21 cellular contexts compared by ENCODE assay signal in the genomic region with DNA sequence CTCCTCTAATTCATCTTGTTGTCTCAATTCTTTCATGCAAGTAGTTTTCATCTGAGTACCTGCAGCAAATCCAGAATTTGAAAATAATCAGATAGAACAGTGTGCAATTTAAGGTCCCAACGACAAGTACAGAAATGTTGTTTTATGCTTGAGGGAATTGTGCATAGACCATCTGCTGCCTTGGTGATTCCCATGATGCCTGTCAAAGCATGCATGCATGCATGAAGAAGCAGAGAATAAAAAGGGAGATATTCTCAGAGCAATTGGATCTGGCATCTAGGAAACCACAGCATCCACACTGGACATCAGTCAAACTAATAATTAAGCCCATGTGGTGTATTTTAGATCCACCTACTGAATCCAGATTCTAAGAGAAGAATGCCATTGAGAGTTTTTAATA.
"Had no signal": no experiment of that assay in that cellular context is flagged by ENCODE, and none has a peak within 500 bp of the region (broad histone marks: within the 10 kb centered on the region; RNA-seq: fewer than 3 reads in every experiment).

No MANE protein-coding gene starts in this region.

- H3K27me3 Mint-ChIP-seq: activated B cell treated with CpG ODN at 0.5 μM for 24 hours; activated CD4-positive, alpha-beta T cell treated with anti-CD3 and anti-CD28 coated beads, Interleukin-2, amount 10 ng/mL, durations not matched to agents 24 days and 14 days; activated naive CD8-positive, alpha-beta T cell; memory B cell; naive thymus-derived CD8-positive, alpha-beta T cell had no signal

- H3K9me3 ChIP-seq: gastrocnemius medialis, heart right ventricle, mucosa of descending colon, sigmoid colon, spleen, stomach, testis, upper lobe of left lung had no signal

- ATAC-seq: activated T-cell treated with anti-CD3 and anti-CD28 coated beads, Interleukin-2, amount 50 U/mL, for 72 hours; gastrocnemius medialis; heart right ventricle; left ventricle myocardium superior; mucosa of descending colon; naive thymus-derived CD8-positive, alpha-beta T cell had no signal

- H3K27ac Mint-ChIP-seq: activated B cell treated with CpG ODN at 0.5 μM for 24 hours; activated CD4-positive, alpha-beta T cell treated with anti-CD3 and anti-CD28 coated beads, Interleukin-2, amount 10 ng/mL, durations not matched to agents 24 days and 14 days; activated naive CD8-positive, alpha-beta T cell; activated T-cell treated with anti-CD3 and anti-CD28 coated beads, Interleukin-2, amount 50 U/mL, for 72 hours; memory B cell; naive thymus-derived CD8-positive, alpha-beta T cell had no signal

- H3K4me3 Mint-ChIP-seq: activated B cell treated with CpG ODN at 0.5 μM for 24 hours; activated CD4-positive, alpha-beta T cell treated with anti-CD3 and anti-CD28 coated beads, Interleukin-2, amount 10 ng/mL, durations not matched to agents 24 days and 14 days; activated naive CD8-positive, alpha-beta T cell; activated T-cell treated with anti-CD3 and anti-CD28 coated beads, Interleukin-2, amount 50 U/mL, for 72 hours; memory B cell; naive thymus-derived CD8-positive, alpha-beta T cell had no signal

- H3K9me3 Mint-ChIP-seq: activated B cell treated with CpG ODN at 0.5 μM for 24 hours; activated CD4-positive, alpha-beta T cell treated with anti-CD3 and anti-CD28 coated beads, Interleukin-2, amount 10 ng/mL, durations not matched to agents 24 days and 14 days; activated T-cell treated with anti-CD3 and anti-CD28 coated beads, Interleukin-2, amount 50 U/mL, for 72 hours; memory B cell had no signal

- H3K36me3 ChIP-seq: brain microvascular endothelial cell, gastrocnemius medialis, heart right ventricle, sigmoid colon, spleen, stomach, upper lobe of left lung had no signal

- H3K27ac ChIP-seq: brain microvascular endothelial cell, gastrocnemius medialis, heart right ventricle, sigmoid colon, spleen, stomach, testis, upper lobe of left lung had no signal

- H3K4me1 Mint-ChIP-seq: activated B cell treated with CpG ODN at 0.5 μM for 24 hours; activated CD4-positive, alpha-beta T cell treated with anti-CD3 and anti-CD28 coated beads, Interleukin-2, amount 10 ng/mL, durations not matched to agents 24 days and 14 days; memory B cell; naive thymus-derived CD8-positive, alpha-beta T cell had no signal

- H3K27me3 ChIP-seq: brain microvascular endothelial cell, gastrocnemius medialis, heart right ventricle, sigmoid colon, spleen, stomach, testis, upper lobe of left lung had no signal

- DNase-seq: activated B cell treated with CpG ODN at 0.5 μM for 24 hours; activated CD4-positive, alpha-beta T cell treated with anti-CD3 and anti-CD28 coated beads, Interleukin-2, amount 10 ng/mL, durations not matched to agents 24 days and 14 days; activated CD8-positive, alpha-beta memory T cell treated with anti-CD3 and anti-CD28 coated beads, Interleukin-2, amount 50 U/mL, for 48 hours; activated gamma-delta T cell treated with Interleukin-2 at 50 U/mL for 16 hours; activated T-cell treated with anti-CD3 and anti-CD28 coated beads, Interleukin-2, amount 50 U/mL, for 72 hours; amniotic stem cell; brain microvascular endothelial cell; gastrocnemius medialis; heart right ventricle; islet precursor cell; left ventricle myocardium superior; mucosa of descending colon; naive thymus-derived CD8-positive, alpha-beta T cell; sigmoid colon; spleen; stomach; T-helper 2 cell; testis; upper lobe of left lung had no signal

- H3K4me3 ChIP-seq: gastrocnemius medialis, heart right ventricle, mucosa of descending colon, sigmoid colon, spleen, stomach, testis, upper lobe of left lung had no signal

- H3K36me3 Mint-ChIP-seq: memory B cell had no signal

- H3K4me1 ChIP-seq: gastrocnemius medialis, stomach, testis, upper lobe of left lung had no signal
